ENCODE assay signal across 22 cellular contexts in the genomic region with DNA sequence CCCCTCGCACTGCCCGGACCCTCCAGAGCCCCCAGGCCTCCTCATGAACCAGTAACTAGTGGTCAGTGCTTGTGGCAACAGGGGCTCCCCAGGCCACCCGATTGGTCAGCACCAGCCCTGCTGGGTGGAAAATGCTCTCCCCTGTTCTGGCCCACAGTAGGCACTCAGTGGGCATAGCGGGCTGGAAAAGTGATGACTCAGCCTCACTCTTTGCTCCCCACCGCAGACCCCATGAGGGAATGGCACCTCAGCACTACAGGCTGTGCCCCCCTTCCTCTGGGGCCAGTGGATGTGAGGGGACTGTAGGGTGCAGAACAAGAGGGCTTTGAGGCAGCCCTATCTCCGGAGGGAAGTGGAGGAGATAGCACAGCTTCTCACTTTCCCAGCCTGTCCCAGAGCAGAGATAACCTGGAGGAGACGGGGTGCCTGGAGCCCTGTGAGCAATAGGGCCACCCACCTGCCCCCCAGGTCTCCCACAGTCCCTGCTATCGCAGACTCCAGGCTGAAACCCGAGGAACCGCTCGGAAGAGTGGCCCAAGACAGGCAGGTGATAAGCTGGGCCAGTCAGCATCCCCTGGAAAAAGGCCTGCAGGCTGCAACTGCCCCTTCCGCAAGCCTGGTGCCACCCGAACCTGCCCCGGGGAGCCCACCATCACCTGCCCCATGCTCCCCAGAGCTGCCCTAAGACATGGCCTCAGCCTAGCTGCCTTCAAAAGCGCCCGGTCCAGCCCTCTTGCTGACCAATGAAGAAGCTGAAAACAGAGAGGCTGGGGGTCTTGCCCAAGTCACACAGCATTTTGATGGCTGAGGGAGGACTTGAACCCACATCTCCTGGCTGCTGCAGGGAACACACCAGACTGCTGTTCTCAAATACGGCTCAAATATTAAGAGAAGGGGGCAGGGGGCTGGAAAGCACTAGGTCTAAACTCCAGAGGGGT. TPM values are rescaled to one million over a fixed set of nuclear protein-coding genes. Genes with fewer than 3 reads are reported as not detected.
A peak's percentile ranks its signal among the peaks of the same experiment; 100 is the strongest.
DNase-seq lines count a peak whose midpoint lies in the region; ATAC-seq, FAIRE-seq and TF ChIP-seq lines count a peak whose summit lies in the region.
"Had no signal": no experiment of that assay in that cellular context is flagged by ENCODE, and none has a peak within 500 bp of the region (broad histone marks: within the 10 kb centered on the region; RNA-seq: fewer than 3 reads in every experiment).

No MANE protein-coding gene starts in this region.

- no peak overlapping the region for H3K9ac ChIP-seq in HepG2 (ENCODE audit: insufficient read depth, low read depth, low read length)
- H3K9ac ChIP-seq in IMR-90 (ENCODE audit: low read depth, low read length), result no peak overlapping the region
- H3K9ac ChIP-seq: BLaER1 had no signal

- in situ Hi-C loops in HepG2 (cut with HindIII; ENCODE audit: extremely low pct_ligation_motif_present, low pct_unique_long_range_greater_than_20kb), result no loop called here
- in situ Hi-C loops in IMR-90 (cut with MboI; ENCODE audit: low sequenced_read_pairs), result no loop called here

- H3K79me2 ChIP-seq in HepG2 (ENCODE audit: insufficient read depth, low read length), result no peaks in the 10 kb centered on the region

- H2AK9ac ChIP-seq in IMR-90 (replicated peaks; ENCODE audit: low read depth, low read length, poor library complexity), result no peak overlapping the region

- no peak for ATAC-seq in HepG2
- ATAC-seq in right lobe of liver, result no peak
- ATAC-seq in IMR-90 (ENCODE audit: low read depth), result no peak
- ATAC-seq: CD8-positive, alpha-beta T cell; GM23338 had no signal

- no peak overlapping the region for H4K91ac ChIP-seq in IMR-90 (ENCODE audit: insufficient read depth, low read depth, low read length)

- peaks cover 8% of the 10 kb centered on the region for H3K27me3 Mint-ChIP-seq in dendritic cell treated with granulocyte-macrophage colony-stimulating factor and Interleukin-4, amounts not matched to agents 40 ng/mL and 50 ng/mL, for 4 days

- no peak overlapping the region for H2BK5ac ChIP-seq in IMR-90 (ENCODE audit: low read depth, low read length, poor library complexity, severe bottlenecking)

- TF ChIP-seq CTCF in HepG2 (CRISPR knock-in tag; IDR thresholded peaks at IDR 0.05) (no peak), right lobe of liver (IDR thresholded peaks at IDR 0.05) (no peak), IMR-90 (conservative IDR thresholded peaks at IDR 0.05; ENCODE audit: low read depth, low read length) (no peak)

- peaks cover 20% of the 10 kb centered on the region; the same call in 1 of the 2 replicates for H3K4me1 ChIP-seq in HepG2 (ENCODE audit: insufficient read depth, low read length)
- H3K4me1 ChIP-seq in right lobe of liver, result no peaks in the 10 kb centered on the region
- peaks cover 10% of the 10 kb centered on the region for H3K4me1 ChIP-seq in IMR-90 (ENCODE audit: control insufficient read depth, insufficient read depth, low read length)

- no peaks in the 10 kb centered on the region for H3K9me3 ChIP-seq in HepG2 (ENCODE audit: low read length)
- H3K9me3 ChIP-seq in right lobe of liver, result no peaks in the 10 kb centered on the region
- H3K9me3 ChIP-seq in IMR-90 (ENCODE audit: control insufficient read depth, insufficient read depth, low read length), result peaks cover 6% of the 10 kb centered on the region

- peak overlapping the region; percentile 95 for H3K27ac Mint-ChIP-seq in dendritic cell treated with granulocyte-macrophage colony-stimulating factor and Interleukin-4, amounts not matched to agents 40 ng/mL and 50 ng/mL, for 4 days
- H3K27ac Mint-ChIP-seq: B cell; CD4-positive, CD25-positive, alpha-beta regulatory T cell; CD8-positive, alpha-beta T cell; GM23338 had no signal

- FAIRE-seq in HepG2 (lab: Jason Lieb, UNC) (no peak), RCC 7860 (lab: Jason Lieb, UNC) (no peak)
- FAIRE-seq: D721Med, GM12891, GM18507, H54 had no signal

- H3K23ac ChIP-seq in IMR-90 (ENCODE audit: low read depth, low read length), result no peak overlapping the region

- H3K18ac ChIP-seq in IMR-90 (ENCODE audit: low read depth, low read length), result no peak overlapping the region

- H2BK15ac ChIP-seq in IMR-90 (ENCODE audit: low read depth, low read length), result no peak overlapping the region

- WGBS in HepG2 (ENCODE audit: low lambda C conversion rate), result 29% methylated on average over 13 of the region's 17 CpGs
- WGBS in right lobe of liver (ENCODE audit: insufficient coverage, low coverage, low lambda C conversion rate, missing lambda C conversion rate), result 71% methylated on average over 6 of the region's 17 CpGs
- 76% methylated on average over 9 of the region's 17 CpGs; no CpG with 5 or more reads in 1 of the 2 experiments for WGBS in IMR-90 (ENCODE audit: extremely low coverage in 2 of 2, insufficient read length in 1 of 2), 2 experiments

- dilution Hi-C loops in IMR-90 (cut with HindIII; ENCODE audit: low sequenced_read_pairs, unreplicated experiment), result no loop called here

- H3K4me3 Mint-ChIP-seq in dendritic cell treated with granulocyte-macrophage colony-stimulating factor and Interleukin-4, amounts not matched to agents 40 ng/mL and 50 ng/mL, for 4 days, result no peak overlapping the region
- H3K4me3 Mint-ChIP-seq: B cell; CD4-positive, CD25-positive, alpha-beta regulatory T cell; CD8-positive, alpha-beta T cell; GM23338 had no signal

- H3K36me3 Mint-ChIP-seq in dendritic cell treated with granulocyte-macrophage colony-stimulating factor and Interleukin-4, amounts not matched to agents 40 ng/mL and 50 ng/mL, for 4 days (ENCODE audit: low read depth), result no peaks in the 10 kb centered on the region
- H3K36me3 Mint-ChIP-seq: CD4-positive, CD25-positive, alpha-beta regulatory T cell; CD8-positive, alpha-beta T cell had no signal

- H2AFZ ChIP-seq in HepG2 (ENCODE audit: low read length) (no peak overlapping the region), IMR-90 (replicated peaks; ENCODE audit: low read length, poor library complexity) (no peak overlapping the region)
- H2AFZ ChIP-seq: GM23338 had no signal

- H3K9me3 Mint-ChIP-seq in dendritic cell treated with granulocyte-macrophage colony-stimulating factor and Interleukin-4, amounts not matched to agents 40 ng/mL and 50 ng/mL, for 4 days, result no peaks in the 10 kb centered on the region

- H3K27me3 ChIP-seq in HepG2 (ENCODE audit: control insufficient read depth in 1 of 2, insufficient read depth in 2 of 2, low read length in 2 of 2) (peaks cover 8 to 33% of the 10 kb centered on the region in 2 experiments), right lobe of liver (no peaks in the 10 kb centered on the region), IMR-90 (ENCODE audit: control insufficient read depth, insufficient read depth, low read length) (no peaks in the 10 kb centered on the region)
- H3K27me3 ChIP-seq: BLaER1 had no signal

- no peak overlapping the region for H4K8ac ChIP-seq in IMR-90 (ENCODE audit: low read depth in 2 of 2, low read length in 2 of 2)

- no peaks in the 10 kb centered on the region for H4K20me1 ChIP-seq in HepG2 (ENCODE audit: insufficient read depth, low read length)
- peaks cover 8% of the 10 kb centered on the region for H4K20me1 ChIP-seq in IMR-90 (ENCODE audit: insufficient read depth, low read length)
- H4K20me1 ChIP-seq: BLaER1 had no signal

- peaks cover 15% of the 10 kb centered on the region; the same call in 1 of the 2 replicates for H3K9me1 ChIP-seq in IMR-90 (ENCODE audit: insufficient read depth, low read length)

- BruUV-seq in HepG2 (replicated peaks; lab: Mats Ljungman, UMichigan) (no TSS peak), IMR-90 (replicated peaks; lab: Mats Ljungman, UMichigan) (no TSS peak)

- H3K27ac ChIP-seq in HepG2 (ENCODE audit: extremely low read length, insufficient read depth, low read length) (no peak overlapping the region), right lobe of liver (no peak overlapping the region), IMR-90 (ENCODE audit: insufficient read depth, low read length) (no peak overlapping the region)
- H3K27ac ChIP-seq: BLaER1, C4-2B had no signal

- H3K4ac ChIP-seq in IMR-90 (ENCODE audit: low read depth, low read length), result no peak overlapping the region; the same call in 1 of the 2 replicates

- TF ChIP-seq EP300 in HepG2 (IDR thresholded peaks at IDR 0.05; ENCODE audit: low read depth in 2 of 2, low read length in 2 of 2) (no peak), HepG2 (CRISPR knock-in tag; IDR thresholded peaks at IDR 0.05; ENCODE audit: borderline replicate concordance) (no peak)

- H2AK5ac ChIP-seq in IMR-90 (ENCODE audit: low read depth, low read length), result peak overlapping the region; percentile 15; the same call in 1 of the 2 replicates

- CTCF ChIA-PET in HepG2 (lab: Yijun Ruan, JAX; ENCODE audit: low intra/inter-chr PET ratio, low total read pairs), result no interaction called here
- CTCF ChIA-PET in IMR-90 (lab: Yijun Ruan, JAX), result interaction anchor here (0.5 kb wide), 1 partner anchor 69 kb away, joined by 5 read pairs; no protein-coding TSS in a partner anchor

- TF ChIP-seq POLR2A in HepG2 (IDR thresholded peaks at IDR 0.05; ENCODE audit: insufficient read depth in 1 of 2, low read depth in 2 of 2, low read length in 2 of 2), result no peak
- TF ChIP-seq POLR2A in right lobe of liver (IDR thresholded peaks at IDR 0.05), result no peak
- TF ChIP-seq POLR2A in IMR-90 (IDR thresholded peaks at IDR 0.05; ENCODE audit: low read depth, low read length), result no peak

- peaks cover 0 to 4% of the 10 kb centered on the region in 2 experiments; a peak in 1 of 4 replicates for H3K79me1 ChIP-seq in IMR-90 (ENCODE audit: low read depth in 1 of 2, low read length in 2 of 2)

- H3K4me2 ChIP-seq in HepG2 (ENCODE audit: low read depth, low read length) (no peak overlapping the region), IMR-90 (ENCODE audit: low read depth, low read length) (no peak overlapping the region)
- H3K4me2 ChIP-seq: BLaER1, GM23338 had no signal

- H3K36me3 ChIP-seq in HepG2 (replicated peaks in 1 of 2; ENCODE audit: control insufficient read depth in 1 of 2, insufficient read depth in 2 of 2, low read length in 2 of 2), result no peaks in the 10 kb centered on the region
- H3K36me3 ChIP-seq in right lobe of liver, result no peaks in the 10 kb centered on the region
- H3K36me3 ChIP-seq in IMR-90 (ENCODE audit: control insufficient read depth, insufficient read depth, low read length), result no peaks in the 10 kb centered on the region
- H3K36me3 ChIP-seq: BLaER1, HAP-1 had no signal

- H3K4me3 ChIP-seq in HepG2 (replicated peaks in 1 of 3; ENCODE audit: insufficient read depth in 1 of 3, low read depth in 2 of 3, low read length in 3 of 3), result no peak overlapping the region
- H3K4me3 ChIP-seq in right lobe of liver, result no peak overlapping the region
- no peak overlapping the region for H3K4me3 ChIP-seq in IMR-90 (ENCODE audit: insufficient read depth, low read depth, low read length)
- H3K4me3 ChIP-seq: BLaER1, GM23338, HAP-1 had no signal

- no peak overlapping the region for H2BK20ac ChIP-seq in IMR-90 (ENCODE audit: low read depth, low read length)

- peaks cover 69% of the 10 kb centered on the region for H3K4me1 Mint-ChIP-seq in dendritic cell treated with granulocyte-macrophage colony-stimulating factor and Interleukin-4, amounts not matched to agents 40 ng/mL and 50 ng/mL, for 4 days (ENCODE audit: low read depth)
- H3K4me1 Mint-ChIP-seq: CD4-positive, CD25-positive, alpha-beta regulatory T cell had no signal

- POLR2A ChIA-PET in HepG2 (lab: Yijun Ruan, JAX) (no interaction called here), IMR-90 (lab: Charles Lee; ENCODE audit: unreplicated experiment) (interaction anchor here (0.6 kb wide), 1 partner anchor 177 kb away, joined by 3 read pairs; a partner anchor contains a TSS)

- TF ChIP-seq RAD21 in HepG2 (CRISPR knock-in tag; IDR thresholded peaks at IDR 0.05) (no peak), IMR-90 (IDR thresholded peaks at IDR 0.05; ENCODE audit: low read length) (no peak)

- no peak overlapping the region for H4K5ac ChIP-seq in IMR-90 (ENCODE audit: low read depth, low read length)

- H3K56ac ChIP-seq in IMR-90 (ENCODE audit: extremely low read depth, insufficient read depth, low read length), result no peak overlapping the region

- DNase-seq in HepG2 (ENCODE audit: low spot score), result no peak
- no peak for DNase-seq in right lobe of liver
- no peak for DNase-seq in IMR-90
- no peak for DNase-seq in GF-D8 (lab: John Stamatoyannopoulos, UW)
- no peak for DNase-seq in RCC 7860 (ENCODE audit: low spot score)
- DNase-seq in stimulated activated CD4-positive, alpha-beta T cell treated with anti-CD3 and anti-CD28 coated beads, Interleukin-4, amount 100 ng/mL, for 1 hour, result no peak
- DNase-seq: CD4-positive, CD25-positive, alpha-beta regulatory T cell; CD8-positive, alpha-beta T cell; DMS 273 treated with DMSO at 0.1 percent for 48 hours; DMS79; EL; GDM1 had no signal

- intact Hi-C loops in HepG2 (cut with micrococcal nuclease; ENCODE audit: unreplicated experiment) (no loop called here), right lobe of liver (cut with DNase I) (no loop called here), IMR-90 (cut with micrococcal nuclease) (no loop called here)
- intact Hi-C loops in dendritic cell treated with granulocyte-macrophage colony-stimulating factor and Interleukin-4, amounts not matched to agents 40 ng/mL and 50 ng/mL, for 4 days (cut with micrococcal nuclease), result no loop called here

- H3K14ac ChIP-seq in IMR-90 (replicated peaks; ENCODE audit: low read depth, low read length), result no peak overlapping the region

- no peak overlapping the region for H2BK120ac ChIP-seq in IMR-90 (ENCODE audit: low read depth, low read length)

RNA-seq across cellular contexts. Expression of a gene that starts 29.4 kb away (rescaled TPM):
- total RNA-seq in HepG2 (2016; rRNA removed; fragmentation: Illumina TruSeq; extraction: Trizol) (0.65 and 1.4 TPM in 2 replicates), right lobe of liver (10 to 100 TPM in 1 of 6 experiments, 1 to 10 TPM in 4, under 1 TPM in 1; 0.90 to 10.2 (median 3.3) TPM), IMR-90 (2012; rRNA removed) (not detected in 2 replicates)
- 0.26 and 0.30 TPM in 2 replicates for total RNA-seq in HepG2 (2016; cell fraction: cytosol; rRNA removed; fragmentation: Illumina TruSeq; extraction: Trizol; ENCODE audit: low read depth)
- total RNA-seq in HepG2 (2016; cell fraction: insoluble cytoplasmic fraction; rRNA removed; fragmentation: Illumina TruSeq; extraction: Trizol), result 1.0 and 1.1 TPM in 2 replicates
- 0.76 and 1.4 TPM in 2 replicates for total RNA-seq in HepG2 (2016; cell fraction: membrane; rRNA removed; fragmentation: Illumina TruSeq; extraction: Trizol)
- total RNA-seq in HepG2 (2016; cell fraction: nucleus; rRNA removed; fragmentation: Illumina TruSeq; extraction: Trizol), result 1.7 and 2.0 TPM in 2 replicates
- polyA plus RNA-seq in HepG2 (2011; rRNA removed) (10.1 and 12.8 TPM in 2 replicates), IMR-90 (2012; rRNA removed) (0.07 and 0.09 TPM in 2 replicates)
- 12.7 and 12.9 TPM in 2 replicates for polyA plus RNA-seq in HepG2 (2011; cell fraction: cytosol; rRNA removed)
- 37.3 and 38.1 TPM in 2 replicates for polyA plus RNA-seq in HepG2 (2011; cell fraction: nucleus; rRNA removed)
- polyA plus RNA-seq in HepG2 (2012), result 11.5 and 12.7 TPM in 2 replicates
- polyA plus RNA-seq in HepG2 (2016; cell fraction: cytosol; fragmentation: Illumina TruSeq; extraction: Trizol; ENCODE audit: low read depth), result 0.15 and 0.27 TPM in 2 replicates
- 0.72 and 0.85 TPM in 2 replicates for polyA plus RNA-seq in HepG2 (2016; cell fraction: insoluble cytoplasmic fraction; fragmentation: Illumina TruSeq; extraction: Trizol; ENCODE audit: low read depth)
- polyA plus RNA-seq in HepG2 (2016; cell fraction: membrane; fragmentation: Illumina TruSeq; extraction: Trizol; ENCODE audit: low read depth), result 0.63 and 0.68 TPM in 2 replicates
- polyA plus RNA-seq in HepG2 (2016; cell fraction: nucleus; fragmentation: Illumina TruSeq; extraction: Trizol; ENCODE audit: insufficient read depth, low read depth), result 3.3 and 3.9 TPM in 2 replicates
- 2.3 and 28.2 TPM in 2 replicates for polyA minus RNA-seq in HepG2 (2011; rRNA and poly(A)+ RNA removed; ENCODE audit: low replicate concordance)
- polyA minus RNA-seq in HepG2 (2011; cell fraction: cytosol; rRNA and poly(A)+ RNA removed), result 13.6 and 16.1 TPM in 2 replicates
- polyA minus RNA-seq in HepG2 (2011; cell fraction: nucleus; rRNA and poly(A)+ RNA removed), result 7.7 and 9.6 TPM in 2 replicates
- 0.09 and 0.10 TPM in 2 replicates for polyA plus RNA-seq in IMR-90 (2012; cell fraction: cytosol; rRNA removed)
- 0.06 and 0.09 TPM in 2 replicates for polyA plus RNA-seq in IMR-90 (2012; cell fraction: nucleus; rRNA removed; ENCODE audit: low replicate concordance)
- total RNA-seq: B cell had no signal

RNA-seq across cellular contexts. Expression of a gene that starts 45.2 kb away (rescaled TPM):
- 1,051 and 1,499 TPM in 2 replicates for total RNA-seq in HepG2 (2016; rRNA removed; fragmentation: Illumina TruSeq; extraction: Trizol)
- 1,087 and 1,361 TPM in 2 replicates for total RNA-seq in HepG2 (2016; cell fraction: cytosol; rRNA removed; fragmentation: Illumina TruSeq; extraction: Trizol; ENCODE audit: low read depth)
- 1,096 and 1,452 TPM in 2 replicates for total RNA-seq in HepG2 (2016; cell fraction: insoluble cytoplasmic fraction; rRNA removed; fragmentation: Illumina TruSeq; extraction: Trizol)
- total RNA-seq in HepG2 (2016; cell fraction: membrane; rRNA removed; fragmentation: Illumina TruSeq; extraction: Trizol), result 2,264 and 2,553 TPM in 2 replicates
- total RNA-seq in HepG2 (2016; cell fraction: nucleus; rRNA removed; fragmentation: Illumina TruSeq; extraction: Trizol), result 614 and 672 TPM in 2 replicates
- 3,218 and 3,279 TPM in 2 replicates for polyA plus RNA-seq in HepG2 (2011; rRNA removed)
- 5,445 and 6,556 TPM in 2 replicates for polyA plus RNA-seq in HepG2 (2011; cell fraction: cytosol; rRNA removed)
- 1,725 and 2,021 TPM in 2 replicates for polyA plus RNA-seq in HepG2 (2011; cell fraction: nucleus; rRNA removed)
- polyA plus RNA-seq in HepG2 (2012), result 2,306 and 3,237 TPM in 2 replicates
- polyA plus RNA-seq in HepG2 (2016; cell fraction: cytosol; fragmentation: Illumina TruSeq; extraction: Trizol; ENCODE audit: low read depth), result 2,660 and 3,068 TPM in 2 replicates
- polyA plus RNA-seq in HepG2 (2016; cell fraction: insoluble cytoplasmic fraction; fragmentation: Illumina TruSeq; extraction: Trizol; ENCODE audit: low read depth), result 2,953 and 3,012 TPM in 2 replicates
- polyA plus RNA-seq in HepG2 (2016; cell fraction: membrane; fragmentation: Illumina TruSeq; extraction: Trizol; ENCODE audit: low read depth), result 4,441 and 4,891 TPM in 2 replicates
- 1,802 and 1,847 TPM in 2 replicates for polyA plus RNA-seq in HepG2 (2016; cell fraction: nucleus; fragmentation: Illumina TruSeq; extraction: Trizol; ENCODE audit: insufficient read depth, low read depth)
- polyA minus RNA-seq in HepG2 (2011; rRNA and poly(A)+ RNA removed; ENCODE audit: low replicate concordance), result 2,170 and 2,278 TPM in 2 replicates
- 946 and 956 TPM in 2 replicates for polyA minus RNA-seq in HepG2 (2011; cell fraction: cytosol; rRNA and poly(A)+ RNA removed)
- 510 and 805 TPM in 2 replicates for polyA minus RNA-seq in HepG2 (2011; cell fraction: nucleus; rRNA and poly(A)+ RNA removed)
- total RNA-seq in right lobe of liver, result 100 to 1,000 TPM; 648 to 905 (median 743) TPM
- total RNA-seq in IMR-90 (2012; rRNA removed), result 2,871 and 3,750 TPM in 2 replicates
- polyA plus RNA-seq in IMR-90 (2012; rRNA removed), result 3,097 and 3,312 TPM in 2 replicates
- 2,912 and 3,812 TPM in 2 replicates for polyA plus RNA-seq in IMR-90 (2012; cell fraction: cytosol; rRNA removed)
- 2,181 and 2,704 TPM in 2 replicates for polyA plus RNA-seq in IMR-90 (2012; cell fraction: nucleus; rRNA removed; ENCODE audit: low replicate concordance)
